Comparison of ENCODE assay signal across 8 cellular contexts in the genomic region with DNA sequence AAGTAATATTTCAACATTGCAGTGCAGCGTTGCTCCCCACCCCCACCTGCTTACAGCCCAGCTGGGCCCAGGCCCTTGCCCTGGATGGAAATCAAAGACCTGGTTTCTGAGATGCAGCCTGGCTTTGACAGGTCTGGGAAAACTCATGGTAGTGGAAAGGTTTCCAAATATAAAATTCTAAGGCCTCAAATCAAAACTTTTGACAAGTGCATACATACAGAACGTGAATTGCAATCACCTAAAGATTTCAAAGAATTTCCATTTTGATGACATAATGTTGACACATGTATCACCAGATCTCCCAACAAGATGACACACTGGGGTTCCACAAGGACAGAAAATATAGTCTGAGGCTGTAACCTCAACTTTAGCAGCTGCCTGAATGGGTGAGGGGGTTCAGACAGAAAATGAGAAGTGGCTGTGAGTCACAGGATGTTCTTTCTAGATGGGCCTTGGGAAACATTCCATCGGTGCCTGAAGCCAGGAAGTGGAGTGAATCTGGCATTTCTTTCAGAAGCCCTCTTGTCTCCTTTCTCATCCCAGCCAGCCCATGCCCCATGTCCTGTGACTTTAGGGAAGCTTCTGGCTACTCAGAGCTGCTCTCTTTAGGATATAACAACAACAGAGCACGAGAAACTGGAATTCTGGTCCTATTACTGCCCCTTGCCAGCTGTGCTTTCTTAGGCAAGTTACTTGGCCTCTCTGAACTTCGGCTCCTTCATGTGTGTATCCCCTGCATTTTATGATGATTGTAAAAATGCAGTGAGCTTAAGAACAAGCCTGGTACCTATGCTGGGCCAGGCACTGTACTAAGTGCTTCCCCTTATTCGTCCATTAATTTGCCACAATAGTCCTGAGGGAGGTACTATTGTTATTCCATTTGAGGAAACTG. TPM values are rescaled to one million over a fixed set of nuclear protein-coding genes. Genes with fewer than 3 reads are reported as not detected.
DNase-seq lines count a peak whose midpoint lies in the region; ATAC-seq and TF ChIP-seq lines count a peak whose summit lies in the region.

No MANE protein-coding gene starts in this region.

- no peaks in the 10 kb centered on the region for H3K36me3 ChIP-seq in mucosa of descending colon (ENCODE audit: low read depth)

- H3K4me1 ChIP-seq in mucosa of descending colon (ENCODE audit: low read depth) = peaks cover 10% of the 10 kb centered on the region

- peak overlapping the region; percentile 95 for H3K27ac ChIP-seq in AG04450 (ENCODE audit: low read depth, low read length)

- DNase-seq in AG04450 (ENCODE audit: low read depth, low spot score) = peak; percentile 68
- peak; percentile 89 for DNase-seq in MV-4-11 (lab: John Stamatoyannopoulos, UW)
- peak; percentile 72 for DNase-seq in epidermal melanocyte (ENCODE audit: insufficient read length, low spot score)
- DNase-seq in mucosa of descending colon = peak in 1 of 3 donors; percentile 16
- no peak for DNase-seq in mesenteric fat pad (ENCODE audit: low spot score)
- no peak for DNase-seq in ureter (ENCODE audit: low spot score)

- POLR2A ChIA-PET in AG04450 (lab: Yijun Ruan, JAX) = interaction anchor here (1.0 to 1.5 kb wide), 2 partner anchors 9 to 50 kb away, joined by 3 to 6 read pairs; no protein-coding TSS in a partner anchor

- CTCF ChIA-PET in AG04450 (lab: Charles Lee) = interaction anchor here (1.2 to 3.2 kb wide), 2 partner anchors 10 to 12 kb away, joined by 3 to 31 read pairs; no protein-coding TSS in a partner anchor

- H3K27me3 ChIP-seq in AG04450 (ENCODE audit: control insufficient read depth, insufficient read depth, low read length) = no peaks in the 10 kb centered on the region

- H3K4me3 ChIP-seq in AG04450 (ENCODE audit: low read depth, low read length) (no peak overlapping the region), mucosa of descending colon (no peak overlapping the region)

- peak; percentile 52 for ATAC-seq in mucosa of descending colon
- no peak for ATAC-seq in GM18867 (IDR thresholded peaks at IDR 0.05; ENCODE audit: unreplicated experiment)
- ATAC-seq in HG03108 (IDR thresholded peaks at IDR 0.05; ENCODE audit: unreplicated experiment) = no peak

- no peaks in the 10 kb centered on the region for H3K9me3 ChIP-seq in AG04450 (ENCODE audit: control insufficient read depth, insufficient read depth, low read length)
- H3K9me3 ChIP-seq in mucosa of descending colon = no peaks in the 10 kb centered on the region

- TF ChIP-seq CTCF in AG04450 (IDR thresholded peaks at IDR 0.05; ENCODE audit: low read depth, low read length) (no peak), mucosa of descending colon (IDR thresholded peaks at IDR 0.05) (no peak)

- intact Hi-C loops in mucosa of descending colon (cut with DNase I, micrococcal nuclease) = no loop called here

RNA-seq across cellular contexts. Expression of a gene that starts 54.8 kb away (rescaled TPM):
- polyA plus RNA-seq in AG04450 (2011; rRNA removed) = 27.3 and 29.6 TPM in 2 replicates
- 182 and 183 TPM in 2 replicates for polyA minus RNA-seq in AG04450 (2011; rRNA and poly(A)+ RNA removed)
- 100 to 1,000 TPM in 1 of 3 donors, 10 to 100 TPM in 2; 26.6 to 111 (median 36.8) TPM for total RNA-seq in mucosa of descending colon
- 162 TPM for total RNA-seq in mesenteric fat pad
- total RNA-seq in ureter = 33.4 TPM

Comparison
In these comparisons a context has a peak if more than half of its experiments do, and no peak if none do; other contexts are left out.
1. DNase-seq: peak in AG04450 (single experiment), MV-4-11 (single experiment) and epidermal melanocyte (single experiment); none in mesenteric fat pad (single experiment) and ureter (single experiment).